ENCODE assay signal across 17 cellular contexts in genomic region chr2:55965966-55966365, GRCh38. TPM values are rescaled to one million over a fixed set of nuclear protein-coding genes. Genes with fewer than 3 reads are reported as not detected.
DNase-seq lines count a peak whose midpoint lies in the region; ATAC-seq, FAIRE-seq and TF ChIP-seq lines count a peak whose summit lies in the region.
"Had no signal": no experiment of that assay in that cellular context is flagged by ENCODE, and none has a peak within 500 bp of the region (broad histone marks: within the 10 kb centered on the region; RNA-seq: fewer than 3 reads in every experiment).

No MANE protein-coding gene starts in this region.

- no peak overlapping the region for H3K4me3 Mint-ChIP-seq in type B pancreatic cell
- H3K4me3 Mint-ChIP-seq: activated B cell treated with CpG ODN at 0.5 μM for 24 hours; stimulated activated effector memory CD8-positive, alpha-beta T cell treated with anti-CD3 and anti-CD28 coated beads, Interleukin-12 subunit alpha, Interleukin-12 subunit beta, amount 100 ng/mL, for 72 hours; T-cell had no signal

- DNase-seq in AG20443 (ENCODE audit: low spot score) = peak; percentile 10
- DNase-seq in astrocyte of the spinal cord (ENCODE audit: low read depth, low spot score) = peak; percentile 36
- no peak for DNase-seq in left ventricle myocardium inferior
- DNase-seq in pulmonary artery endothelial cell (ENCODE audit: low read depth, low spot score) = peak; percentile 98
- DNase-seq in NCI-H2171 treated with DMSO at 0.1 percent for 48 hours (lab: John Stamatoyannopoulos, UW) = no peak
- DNase-seq in RCC 7860 (ENCODE audit: low spot score) = no peak
- DNase-seq in type B pancreatic cell (ENCODE audit: extremely low spot score, unreplicated experiment) = no peak
- DNase-seq: activated B cell treated with CpG ODN at 0.5 μM for 24 hours, NCI-H2107, T-cell had no signal

- peaks cover 11% of the 10 kb centered on the region for H3K4me1 Mint-ChIP-seq in type B pancreatic cell (ENCODE audit: unreplicated experiment)
- H3K4me1 Mint-ChIP-seq: activated B cell treated with CpG ODN at 0.5 μM for 24 hours; IgD-negative memory B cell; stimulated activated effector memory CD8-positive, alpha-beta T cell treated with anti-CD3 and anti-CD28 coated beads, Interleukin-12 subunit alpha, Interleukin-12 subunit beta, amount 100 ng/mL, for 72 hours; T-cell had no signal

- FAIRE-seq in RCC 7860 (lab: Jason Lieb, UNC) = no peak

- no peaks in the 10 kb centered on the region for H3K36me3 Mint-ChIP-seq in type B pancreatic cell
- H3K36me3 Mint-ChIP-seq: IgD-negative memory B cell; stimulated activated effector memory CD8-positive, alpha-beta T cell treated with anti-CD3 and anti-CD28 coated beads, Interleukin-12 subunit alpha, Interleukin-12 subunit beta, amount 100 ng/mL, for 72 hours; T-cell had no signal

- H3K27ac Mint-ChIP-seq in type B pancreatic cell = no peak overlapping the region
- H3K27ac Mint-ChIP-seq: activated B cell treated with CpG ODN at 0.5 μM for 24 hours; activated T-helper 2 cell treated with anti-CD3 and anti-CD28 coated beads, Interferon-gamma antibody, Interleukin-2, Interleukin-4, amounts not matched to agents 10 μg/mL and 5 μg/mL and 100 μg/mL, durations not matched to agents 14 hours and 24 hours and 36 hours; IgD-negative memory B cell; stimulated activated effector memory CD8-positive, alpha-beta T cell treated with anti-CD3 and anti-CD28 coated beads, Interleukin-12 subunit alpha, Interleukin-12 subunit beta, amount 100 ng/mL, for 72 hours; T-cell had no signal

- H3K4me1 ChIP-seq in left ventricle myocardium inferior = peaks cover 11% of the 10 kb centered on the region

- H3K27me3 ChIP-seq in left ventricle myocardium inferior (ENCODE audit: low read depth) = peaks cover 15% of the 10 kb centered on the region

- in situ Hi-C loops in astrocyte of the spinal cord (cut with HindIII; ENCODE audit: low sequenced_read_pairs) = no loop called here

- peak overlapping the region; percentile 60 for H3K27ac ChIP-seq in left ventricle myocardium inferior (replicated peaks)

- H3K27me3 Mint-ChIP-seq in type B pancreatic cell = peaks cover 23% of the 10 kb centered on the region

- intact Hi-C loops in left ventricle myocardium inferior (cut with micrococcal nuclease) = loop anchor here (10.0 kb wide), 1 partner anchor 201 kb away; no protein-coding TSS in a partner anchor

- peaks cover 4% of the 10 kb centered on the region for H3K9me3 ChIP-seq in left ventricle myocardium inferior (replicated peaks)

- H3K36me3 ChIP-seq in left ventricle myocardium inferior = no peaks in the 10 kb centered on the region

- ATAC-seq in GM21825 (IDR thresholded peaks at IDR 0.05; ENCODE audit: unreplicated experiment) = no peak
- ATAC-seq: T-cell had no signal

- H3K4me3 ChIP-seq in astrocyte of the spinal cord (ENCODE audit: low read depth, low read length) = no peak overlapping the region
- H3K4me3 ChIP-seq in left ventricle myocardium inferior = no peak overlapping the region
- H3K4me3 ChIP-seq: dorsolateral prefrontal cortex, skin epidermis had no signal

- no peaks in the 10 kb centered on the region for H3K9me3 Mint-ChIP-seq in type B pancreatic cell
- H3K9me3 Mint-ChIP-seq: activated T-helper 2 cell treated with anti-CD3 and anti-CD28 coated beads, Interferon-gamma antibody, Interleukin-2, Interleukin-4, amounts not matched to agents 10 μg/mL and 5 μg/mL and 100 μg/mL, durations not matched to agents 14 hours and 24 hours and 36 hours; stimulated activated effector memory CD8-positive, alpha-beta T cell treated with anti-CD3 and anti-CD28 coated beads, Interleukin-12 subunit alpha, Interleukin-12 subunit beta, amount 100 ng/mL, for 72 hours had no signal

- TF ChIP-seq CTCF in astrocyte of the spinal cord (IDR thresholded peaks at IDR 0.05; ENCODE audit: low read depth, low read length) (no peak), left ventricle myocardium inferior (IDR thresholded peaks at IDR 0.05; ENCODE audit: borderline replicate concordance) (no peak), type B pancreatic cell (conservative IDR thresholded peaks at IDR 0.05) (no peak)

RNA-seq across cellular contexts. Expression of gene EFEMP1, which starts 42.4 kb away (rescaled TPM):
- total RNA-seq in left ventricle myocardium inferior (72.3 TPM), pulmonary artery endothelial cell (3,607 and 5,886 TPM in 2 replicates), type B pancreatic cell (ENCODE audit: low replicate concordance) (92.5 and 344 TPM in 2 replicates)
- total RNA-seq: activated B cell treated with CpG ODN at 0.5 μM for 24 hours; activated CD8-positive, alpha-beta memory T cell treated with anti-CD3 and anti-CD28 coated beads for 36 hours; activated T-helper 2 cell treated with anti-CD3 and anti-CD28 coated beads, Interferon-gamma antibody, Interleukin-2, Interleukin-4, amounts not matched to agents 10 μg/mL and 5 μg/mL and 100 μg/mL, durations not matched to agents 14 hours and 24 hours and 36 hours had no signal

Comparison
In these comparisons a context has a peak if more than half of its experiments do, and no peak if none do; other contexts are left out.
1. DNase-seq: peak in AG20443 (single experiment), astrocyte of the spinal cord (single experiment) and pulmonary artery endothelial cell (single experiment); none in left ventricle myocardium inferior (single experiment), NCI-H2171 treated with DMSO at 0.1 percent for 48 hours (single experiment), RCC 7860 (single experiment) and type B pancreatic cell (single experiment).
2. RNA of gene EFEMP1, which starts 42.4 kb away (total RNA-seq): 3,607 to 5,886 TPM in pulmonary artery endothelial cell; 92.5 to 344 TPM in type B pancreatic cell and 72.3 TPM in left ventricle myocardium inferior (single experiment); every median in the first group is over 10 times any median in the second.